ENCODE assay signal across 24 cellular contexts in the genomic region with DNA sequence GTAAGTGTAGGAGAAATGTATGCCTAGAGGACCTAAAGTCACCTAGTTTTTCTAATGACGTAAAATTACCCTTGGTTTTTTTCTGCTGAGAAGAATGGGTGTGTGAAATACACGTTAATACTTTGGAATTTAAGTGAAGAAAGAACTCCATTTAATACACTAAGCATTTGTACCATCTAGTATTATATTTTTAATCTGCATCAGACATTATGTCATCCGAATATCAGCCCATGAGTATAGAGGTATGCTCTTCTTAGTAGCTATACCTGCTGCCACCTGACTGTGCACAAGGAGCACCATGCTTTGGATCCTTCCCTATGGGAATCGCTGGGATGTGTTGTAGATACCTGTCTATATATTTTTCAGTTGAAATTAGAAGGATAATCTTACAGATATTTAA.
DNase-seq lines count a peak whose midpoint lies in the region; ATAC-seq, FAIRE-seq and TF ChIP-seq lines count a peak whose summit lies in the region.
"Had no signal": no experiment of that assay in that cellular context is flagged by ENCODE, and none has a peak within 500 bp of the region (broad histone marks: within the 10 kb centered on the region; RNA-seq: fewer than 3 reads in every experiment).

No MANE protein-coding gene starts in this region.

- no peak for FAIRE-seq in HepG2 (lab: Jason Lieb, UNC)
- FAIRE-seq: D721Med, GM12891, GM18507, H54 had no signal

- no peak for TF ChIP-seq CTCF in HepG2 (CRISPR knock-in tag; IDR thresholded peaks at IDR 0.05)
- no peak for TF ChIP-seq CTCF in right lobe of liver (IDR thresholded peaks at IDR 0.05)
- no peak for TF ChIP-seq CTCF in epithelial cell of esophagus (IDR thresholded peaks at IDR 0.05; ENCODE audit: insufficient read depth, low read depth, low read length, missing control alignments)
- no peak for TF ChIP-seq CTCF in smooth muscle cell (IDR thresholded peaks at IDR 0.05; ENCODE audit: borderline replicate concordance, insufficient read depth, poor library complexity, severe bottlenecking)

- H2AFZ ChIP-seq in HepG2 (ENCODE audit: low read length), result no peak overlapping the region
- no peak overlapping the region for H2AFZ ChIP-seq in trophoblast cell (ENCODE audit: insufficient read depth, low read length, poor library complexity)
- H2AFZ ChIP-seq in smooth muscle cell (ENCODE audit: low read depth), result no peak overlapping the region

- H3K18ac ChIP-seq in trophoblast cell (ENCODE audit: low read length), result no peak overlapping the region

- H3K14ac ChIP-seq in trophoblast cell (ENCODE audit: low read length), result no peak overlapping the region

- TF ChIP-seq POLR2A in HepG2 (IDR thresholded peaks at IDR 0.05; ENCODE audit: insufficient read depth in 1 of 2, low read depth in 2 of 2, low read length in 2 of 2) (no peak), right lobe of liver (IDR thresholded peaks at IDR 0.05) (no peak)

- H3K27me3 ChIP-seq in HepG2 (ENCODE audit: control insufficient read depth in 1 of 2, insufficient read depth in 2 of 2, low read length in 2 of 2), result no peaks in the 10 kb centered on the region
- no peaks in the 10 kb centered on the region for H3K27me3 ChIP-seq in right lobe of liver
- H3K27me3 ChIP-seq in trophoblast cell (ENCODE audit: insufficient read depth, low read length), result no peaks in the 10 kb centered on the region
- H3K27me3 ChIP-seq in smooth muscle cell (ENCODE audit: low read depth), result no peaks in the 10 kb centered on the region
- H3K27me3 ChIP-seq: BLaER1 had no signal

- no peak for TF ChIP-seq RAD21 in HepG2 (CRISPR knock-in tag; IDR thresholded peaks at IDR 0.05)

- no peak overlapping the region for H4K91ac ChIP-seq in trophoblast cell (ENCODE audit: low read depth, low read length)

- intact Hi-C loops in HepG2 (cut with micrococcal nuclease; ENCODE audit: unreplicated experiment) (no loop called here), right lobe of liver (cut with DNase I) (no loop called here)

- ATAC-seq in HepG2, result no peak
- ATAC-seq in right lobe of liver, result no peak
- ATAC-seq: CD8-positive, alpha-beta T cell had no signal

- no peak overlapping the region for H3K4me2 ChIP-seq in HepG2 (ENCODE audit: low read depth, low read length)
- no peak overlapping the region for H3K4me2 ChIP-seq in trophoblast cell (ENCODE audit: low read length)
- no peak overlapping the region for H3K4me2 ChIP-seq in smooth muscle cell
- H3K4me2 ChIP-seq: BLaER1 had no signal

- no peaks in the 10 kb centered on the region for H3K9me3 ChIP-seq in HepG2 (ENCODE audit: low read length)
- H3K9me3 ChIP-seq in right lobe of liver, result no peaks in the 10 kb centered on the region
- H3K9me3 ChIP-seq in trophoblast cell (ENCODE audit: insufficient read depth, low read depth, low read length), result no peaks in the 10 kb centered on the region
- H3K9me3 ChIP-seq in smooth muscle cell (replicated peaks; ENCODE audit: low read depth), result no peaks in the 10 kb centered on the region
- H3K9me3 ChIP-seq: BLaER1, HAP-1 had no signal

- H2AK5ac ChIP-seq in trophoblast cell (ENCODE audit: low read length), result no peak overlapping the region

- no peak overlapping the region for H2BK120ac ChIP-seq in trophoblast cell (ENCODE audit: insufficient read depth, low read length, poor library complexity)

- H3K4me1 ChIP-seq in HepG2 (ENCODE audit: insufficient read depth, low read length), result peaks cover 12% of the 10 kb centered on the region; the same call in 1 of the 2 replicates
- H3K4me1 ChIP-seq in right lobe of liver, result peaks cover 0 to 14% (median 3%) of the 10 kb centered on the region in 4 donors
- H3K4me1 ChIP-seq in trophoblast cell (ENCODE audit: control insufficient read depth in 1 of 2, insufficient read depth in 2 of 2, low read length in 2 of 2), result no peaks in the 10 kb centered on the region
- peaks cover 5% of the 10 kb centered on the region for H3K4me1 ChIP-seq in smooth muscle cell (ENCODE audit: low read depth)
- H3K4me1 ChIP-seq: HAP-1 had no signal

- POLR2A ChIA-PET in HepG2 (lab: Yijun Ruan, JAX), result no interaction called here

- H3K9ac ChIP-seq in HepG2 (ENCODE audit: insufficient read depth, low read depth, low read length) (no peak overlapping the region), trophoblast cell (ENCODE audit: low read length) (no peak overlapping the region), smooth muscle cell (ENCODE audit: low read depth) (no peak overlapping the region)
- H3K9ac ChIP-seq: BLaER1 had no signal

- H3K4ac ChIP-seq in trophoblast cell (ENCODE audit: low read depth, low read length), result no peak overlapping the region

- no peaks in the 10 kb centered on the region for H3K79me1 ChIP-seq in trophoblast cell (ENCODE audit: low read length)

- in situ Hi-C loops in HepG2 (cut with HindIII; ENCODE audit: extremely low pct_ligation_motif_present, low pct_unique_long_range_greater_than_20kb), result no loop called here

- TF ChIP-seq EP300 in HepG2 (IDR thresholded peaks at IDR 0.05; ENCODE audit: low read depth in 2 of 2, low read length in 2 of 2) (no peak), HepG2 (CRISPR knock-in tag; IDR thresholded peaks at IDR 0.05; ENCODE audit: borderline replicate concordance) (no peak)

- DNase-seq in HepG2 (ENCODE audit: low spot score) (no peak), right lobe of liver (no peak), epithelial cell of esophagus (ENCODE audit: low read depth) (peak; percentile 52), trophoblast cell (peak; percentile 10 to 76), smooth muscle cell (lab: John Stamatoyannopoulos, UW; ENCODE audit: unreplicated experiment) (no peak), NCI-H526 treated with DMSO at 0.1 percent for 48 hours (lab: John Stamatoyannopoulos, UW) (no peak), NCI-H69 (lab: John Stamatoyannopoulos, UW) (no peak)
- DNase-seq in activated CD4-positive, CD25-positive, alpha-beta regulatory T cell treated with anti-CD3 and anti-CD28 coated beads, Interleukin-2, amount 50 U/mL, for 72 hours, result no peak
- DNase-seq: CD4-positive, CD25-positive, alpha-beta regulatory T cell; CD8-positive, alpha-beta T cell; DMS 273 treated with DMSO at 0.1 percent for 48 hours; DMS79; EL; GF-D8; GOT3; HFFc6 had no signal

- WGBS in HepG2 (ENCODE audit: low lambda C conversion rate), result 96% methylated on average over 4 of the region's 4 CpGs
- 94% methylated on average over 4 of the region's 4 CpGs for WGBS in right lobe of liver (ENCODE audit: insufficient coverage, low coverage, low lambda C conversion rate, missing lambda C conversion rate)
- no CpG with 5 or more reads among the region's 4 CpGs for WGBS in trophoblast cell (ENCODE audit: extremely low coverage, insufficient coverage, insufficient read length)
- WGBS in smooth muscle cell (ENCODE audit: low lambda C conversion rate), result 92% methylated on average over 4 of the region's 4 CpGs

- no peak overlapping the region for H2BK12ac ChIP-seq in trophoblast cell (ENCODE audit: low read length)

- no peak overlapping the region for H4K12ac ChIP-seq in trophoblast cell (ENCODE audit: low read depth, low read length)

- no TSS peak for BruUV-seq in HepG2 (replicated peaks; lab: Mats Ljungman, UMichigan)

- H3K79me2 ChIP-seq in HepG2 (ENCODE audit: insufficient read depth, low read length) (peaks cover 64% of the 10 kb centered on the region), trophoblast cell (ENCODE audit: control insufficient read depth, insufficient read depth, low read length, poor library complexity) (no peaks in the 10 kb centered on the region), smooth muscle cell (ENCODE audit: low read depth) (peaks cover 98% of the 10 kb centered on the region)

- no peak overlapping the region for H4K8ac ChIP-seq in trophoblast cell (ENCODE audit: low read depth, low read length)

- no peaks in the 10 kb centered on the region for H3F3A ChIP-seq in smooth muscle cell (ENCODE audit: low read depth)

- CTCF ChIA-PET in HepG2 (lab: Yijun Ruan, JAX; ENCODE audit: low intra/inter-chr PET ratio, low total read pairs), result no interaction called here

- no peak overlapping the region for H3K4me3 ChIP-seq in HepG2 (replicated peaks in 1 of 3; ENCODE audit: insufficient read depth in 1 of 3, low read depth in 2 of 3, low read length in 3 of 3)
- H3K4me3 ChIP-seq in right lobe of liver, result no peak overlapping the region
- no peak overlapping the region for H3K4me3 ChIP-seq in epithelial cell of esophagus (ENCODE audit: low read length)
- no peak overlapping the region for H3K4me3 ChIP-seq in trophoblast cell (ENCODE audit: low read depth, low read length)
- no peak overlapping the region for H3K4me3 ChIP-seq in smooth muscle cell
- H3K4me3 ChIP-seq: BLaER1, HAP-1 had no signal

- H3K23ac ChIP-seq in trophoblast cell (ENCODE audit: low read length), result no peak overlapping the region

- H4K20me1 ChIP-seq in HepG2 (ENCODE audit: insufficient read depth, low read length) (no peaks in the 10 kb centered on the region), smooth muscle cell (ENCODE audit: low read depth) (peaks cover 98% of the 10 kb centered on the region)

- no peak overlapping the region for H3K27ac ChIP-seq in HepG2 (ENCODE audit: extremely low read length, insufficient read depth, low read length)
- H3K27ac ChIP-seq in right lobe of liver, result no peak overlapping the region
- H3K27ac ChIP-seq in trophoblast cell (ENCODE audit: low read depth, low read length), result no peak overlapping the region
- peak overlapping the region; percentile 39 for H3K27ac ChIP-seq in smooth muscle cell (ENCODE audit: low read depth)
- H3K27ac ChIP-seq: 22Rv1, BLaER1, C4-2B had no signal

- no peak overlapping the region for H2BK5ac ChIP-seq in trophoblast cell (ENCODE audit: low read depth, low read length, poor library complexity)

- no peaks in the 10 kb centered on the region for H3K36me3 ChIP-seq in HepG2 (replicated peaks in 1 of 2; ENCODE audit: control insufficient read depth in 1 of 2, insufficient read depth in 2 of 2, low read length in 2 of 2)
- H3K36me3 ChIP-seq in right lobe of liver, result no peaks in the 10 kb centered on the region
- H3K36me3 ChIP-seq in trophoblast cell (ENCODE audit: control insufficient read depth in 1 of 2, insufficient read depth in 2 of 2, low read length in 2 of 2), result peaks cover 0 to 3% of the 10 kb centered on the region in 2 experiments
- no peaks in the 10 kb centered on the region for H3K36me3 ChIP-seq in smooth muscle cell (ENCODE audit: low read depth)
- H3K36me3 ChIP-seq: HAP-1 had no signal

TF ChIP-seq in HepG2, 621 proteins besides CTCF, POLR2A, EP300 and RAD21:
- TF ChIP-seq TEF (CRISPR knock-in tag; IDR thresholded peaks at IDR 0.05) (no peak), ZNF12 (CRISPR knock-in tag; IDR thresholded peaks at IDR 0.05) (peak; percentile 78; the same call in 1 of the 2 replicates)

Comparison
In these comparisons a context has a peak if more than half of its experiments do, and no peak if none do; other contexts are left out.
1. DNase-seq: peak in epithelial cell of esophagus (single experiment) and trophoblast cell (2 of 2); none in HepG2 (single experiment), right lobe of liver (0 of 3), smooth muscle cell (single experiment), activated CD4-positive, CD25-positive, alpha-beta regulatory T cell treated with anti-CD3 and anti-CD28 coated beads, Interleukin-2, amount 50 U/mL, for 72 hours (single experiment), NCI-H526 treated with DMSO at 0.1 percent for 48 hours (single experiment) and NCI-H69 (single experiment).